14 cellular contexts compared by ENCODE assay signal in the genomic region with DNA sequence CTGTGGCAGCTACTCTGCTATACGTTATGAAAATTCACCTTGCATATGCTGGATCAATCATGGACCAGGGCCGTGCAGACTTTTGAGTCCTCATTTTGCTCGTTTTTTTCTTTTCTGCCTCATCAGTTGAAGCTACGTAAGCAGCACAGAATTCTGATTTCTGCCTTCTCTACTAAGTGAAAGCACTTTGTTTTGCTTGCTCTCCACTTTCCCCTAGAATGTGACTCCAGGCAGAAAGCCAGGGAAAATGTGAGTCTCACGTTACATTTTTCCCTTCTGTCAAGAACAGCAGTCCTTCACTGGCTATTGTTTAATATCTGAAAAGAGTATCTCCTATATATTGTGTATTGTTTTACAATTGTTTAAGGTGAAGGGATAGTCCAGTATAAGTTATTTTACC.
DNase-seq lines count a peak whose midpoint lies in the region; ATAC-seq lines count a peak whose summit lies in the region.
"Had no signal": no experiment of that assay in that cellular context is flagged by ENCODE, and none has a peak within 500 bp of the region (broad histone marks: within the 10 kb centered on the region; RNA-seq: fewer than 3 reads in every experiment).

No MANE protein-coding gene starts in this region.

- peak overlapping the region; percentile 24 for H3K4me3 ChIP-seq in endocrine pancreas (ENCODE audit: control insufficient read depth, insufficient read depth, low read length)

- H3K27me3 ChIP-seq in endocrine pancreas (ENCODE audit: control insufficient read depth, insufficient read depth, low read length): no peaks in the 10 kb centered on the region
- H3K27me3 ChIP-seq: BE2C had no signal

- no peaks in the 10 kb centered on the region for H3K36me3 ChIP-seq in endocrine pancreas (ENCODE audit: control insufficient read depth, insufficient read depth, low read length)
- H3K36me3 ChIP-seq: BE2C had no signal

- no peaks in the 10 kb centered on the region for H3K4me1 ChIP-seq in endocrine pancreas (ENCODE audit: control insufficient read depth, insufficient read depth, low read length)

- DNase-seq in DMS53 (lab: John Stamatoyannopoulos, UW): peak; percentile 42
- peak; percentile 4 for DNase-seq in NCI-H2107 (lab: John Stamatoyannopoulos, UW)
- peak; percentile 3 for DNase-seq in myocyte (ENCODE audit: low read depth)
- no peak for DNase-seq in NOMO-1 treated with dmso at 0.1 percent for 144 hours (lab: John Stamatoyannopoulos, UW; ENCODE audit: unreplicated experiment)
- no peak for DNase-seq in activated effector memory CD4-positive, alpha-beta T cell treated with anti-CD3 and anti-CD28 coated beads, Interleukin-2, amount 50 U/mL, for 16 hours
- DNase-seq: activated CD4-positive, alpha-beta T cell treated with anti-CD3 and anti-CD28 coated beads, Interleukin-2, amount 10 ng/mL, durations not matched to agents 7 days and 5 days; activated naive CD4-positive, alpha-beta T cell treated with anti-CD3 and anti-CD28 coated beads for 36 hours; BE2C; effector memory CD8-positive, alpha-beta T cell; NCI-H2227 treated with DMSO at 0.1 percent for 48 hours; stimulated activated naive CD8-positive, alpha-beta T cell treated with anti-CD3 and anti-CD28 coated beads, Interleukin-15, amount 100 ng/mL, for 72 hours had no signal

- no peaks in the 10 kb centered on the region for H3K9me3 ChIP-seq in endocrine pancreas (ENCODE audit: control insufficient read depth, low read length)
- H3K9me3 ChIP-seq: BE2C had no signal

- no peak overlapping the region for H3K9ac ChIP-seq in endocrine pancreas (ENCODE audit: control insufficient read depth, insufficient read depth, low read length)

- ATAC-seq in HG03135 (IDR thresholded peaks at IDR 0.05; ENCODE audit: unreplicated experiment) (no peak), HG03439 (IDR thresholded peaks at IDR 0.05; ENCODE audit: unreplicated experiment) (no peak)
- ATAC-seq: effector memory CD8-positive, alpha-beta T cell; stimulated activated naive CD8-positive, alpha-beta T cell treated with anti-CD3 and anti-CD28 coated beads, Interleukin-15, amount 100 ng/mL, for 72 hours had no signal

Comparison
In these comparisons a context has a peak if more than half of its experiments do, and no peak if none do; other contexts are left out.
1. DNase-seq: peak in DMS53 (single experiment), NCI-H2107 (single experiment) and myocyte (single experiment); none in NOMO-1 treated with dmso at 0.1 percent for 144 hours (single experiment) and activated effector memory CD4-positive, alpha-beta T cell treated with anti-CD3 and anti-CD28 coated beads, Interleukin-2, amount 50 U/mL, for 16 hours (single experiment).